In the genomic region with DNA sequence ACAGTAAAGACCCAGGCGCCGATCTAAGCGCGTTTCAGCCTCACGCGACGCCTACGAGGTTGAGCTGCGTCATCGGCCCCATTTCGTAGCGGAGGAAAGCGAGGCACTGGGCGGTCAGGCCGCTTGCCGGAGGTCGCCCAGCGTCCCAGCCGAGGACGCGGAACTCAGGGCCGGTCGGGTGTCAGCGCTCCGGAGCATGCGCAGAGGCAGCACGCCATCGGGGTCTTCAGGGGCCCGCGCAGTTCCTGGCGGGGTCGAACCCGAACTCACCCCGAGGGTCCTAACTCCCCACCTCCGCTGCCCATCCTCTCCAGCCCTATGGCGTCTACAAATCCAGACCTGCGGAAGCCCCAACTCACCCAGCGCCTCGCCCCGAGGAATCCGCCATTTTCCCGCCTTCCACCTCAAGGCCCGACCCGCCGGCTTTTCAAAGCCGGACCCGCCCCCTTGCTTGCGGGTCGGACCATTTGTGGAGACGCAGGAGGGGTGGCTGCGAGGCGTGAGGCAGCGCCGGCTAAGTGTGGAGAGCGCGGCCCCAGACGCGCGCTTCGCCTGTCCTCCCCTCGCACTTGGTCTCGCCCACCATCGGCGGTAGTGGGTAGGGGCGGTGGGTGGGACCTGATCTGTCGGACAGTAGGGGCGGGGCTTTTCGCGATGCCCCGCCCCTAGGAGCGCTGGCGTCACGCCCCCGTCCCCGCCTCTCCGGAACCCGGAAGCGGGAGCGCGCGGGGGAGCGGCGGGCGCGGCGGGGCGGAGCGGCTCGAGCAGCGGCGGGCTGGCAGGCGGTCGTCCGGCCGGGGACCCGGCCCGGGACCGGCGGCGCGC, we compare ENCODE assay signal across 1 cellular context.
A peak's percentile ranks its signal among the peaks of the same experiment; 100 is the strongest.
TF ChIP-seq lines count a peak whose summit lies in the region.

A gene with protein sequence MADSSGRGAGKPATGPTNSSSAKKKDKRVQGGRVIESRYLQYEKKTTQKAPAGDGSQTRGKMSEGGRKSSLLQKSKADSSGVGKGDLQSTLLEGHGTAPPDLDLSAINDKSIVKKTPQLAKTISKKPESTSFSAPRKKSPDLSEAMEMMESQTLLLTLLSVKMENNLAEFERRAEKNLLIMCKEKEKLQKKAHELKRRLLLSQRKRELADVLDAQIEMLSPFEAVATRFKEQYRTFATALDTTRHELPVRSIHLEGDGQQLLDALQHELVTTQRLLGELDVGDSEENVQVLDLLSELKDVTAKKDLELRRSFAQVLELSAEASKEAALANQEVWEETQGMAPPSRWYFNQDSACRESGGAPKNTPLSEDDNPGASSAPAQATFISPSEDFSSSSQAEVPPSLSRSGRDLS (minus strand): TSS at position 418 of the 825 bp plus-strand sequence. CDS start 30 bp downstream, at position 388.
Gene MYO9B (plus strand): TSS at position 743 of the 825 bp plus-strand sequence. CDS start 25,941 bp downstream, outside the sequence.

TF ChIP-seq in HepG2, 621 proteins besides CTCF, POLR2A, EP300 and RAD21 (continued from another document and continues in another):
- TF ChIP-seq, protein P1, sequence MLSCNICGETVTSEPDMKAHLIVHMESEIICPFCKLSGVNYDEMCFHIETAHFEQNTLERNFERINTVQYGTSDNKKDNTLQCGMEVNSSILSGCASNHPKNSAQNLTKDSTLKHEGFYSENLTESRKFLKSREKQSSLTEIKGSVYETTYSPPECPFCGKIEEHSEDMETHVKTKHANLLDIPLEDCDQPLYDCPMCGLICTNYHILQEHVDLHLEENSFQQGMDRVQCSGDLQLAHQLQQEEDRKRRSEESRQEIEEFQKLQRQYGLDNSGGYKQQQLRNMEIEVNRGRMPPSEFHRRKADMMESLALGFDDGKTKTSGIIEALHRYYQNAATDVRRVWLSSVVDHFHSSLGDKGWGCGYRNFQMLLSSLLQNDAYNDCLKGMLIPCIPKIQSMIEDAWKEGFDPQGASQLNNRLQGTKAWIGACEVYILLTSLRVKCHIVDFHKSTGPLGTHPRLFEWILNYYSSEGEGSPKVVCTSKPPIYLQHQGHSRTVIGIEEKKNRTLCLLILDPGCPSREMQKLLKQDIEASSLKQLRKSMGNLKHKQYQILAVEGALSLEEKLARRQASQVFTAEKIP (CRISPR knock-in tag; IDR thresholded peaks at IDR 0.05; ENCODE audit: borderline replicate concordance): no peak
- TF ChIP-seq ZNF12 (CRISPR knock-in tag; IDR thresholded peaks at IDR 0.05): no peak
- TF ChIP-seq ZNF331 (CRISPR knock-in tag; IDR thresholded peaks at IDR 0.05): peak; percentile 55
- peak; percentile 22; the same call in 1 of the 2 replicates for TF ChIP-seq ZNF333 (CRISPR knock-in tag; IDR thresholded peaks at IDR 0.05; ENCODE audit: borderline replicate concordance)
- TF ChIP-seq MYC (CRISPR knock-in tag; IDR thresholded peaks at IDR 0.05; ENCODE audit: borderline replicate concordance): peak; percentile 80; the same call in 1 of the 2 replicates
- no peak for TF ChIP-seq RAD51 (IDR thresholded peaks at IDR 0.05; ENCODE audit: borderline replicate concordance)
- no peak for TF ChIP-seq NCOA1 (CRISPR knock-in tag; IDR thresholded peaks at IDR 0.05)
- TF ChIP-seq TBP (CRISPR knock-in tag; IDR thresholded peaks at IDR 0.05): 0 out of 2 replicates have a peak, but pooled peaks have one; percentile 87
- TF ChIP-seq ZNF574 (CRISPR knock-in tag; IDR thresholded peaks at IDR 0.05): peak; percentile 72; the same call in 1 of the 2 replicates
- TF ChIP-seq, protein P2, sequence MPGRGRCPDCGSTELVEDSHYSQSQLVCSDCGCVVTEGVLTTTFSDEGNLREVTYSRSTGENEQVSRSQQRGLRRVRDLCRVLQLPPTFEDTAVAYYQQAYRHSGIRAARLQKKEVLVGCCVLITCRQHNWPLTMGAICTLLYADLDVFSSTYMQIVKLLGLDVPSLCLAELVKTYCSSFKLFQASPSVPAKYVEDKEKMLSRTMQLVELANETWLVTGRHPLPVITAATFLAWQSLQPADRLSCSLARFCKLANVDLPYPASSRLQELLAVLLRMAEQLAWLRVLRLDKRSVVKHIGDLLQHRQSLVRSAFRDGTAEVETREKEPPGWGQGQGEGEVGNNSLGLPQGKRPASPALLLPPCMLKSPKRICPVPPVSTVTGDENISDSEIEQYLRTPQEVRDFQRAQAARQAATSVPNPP (CRISPR knock-in tag; IDR thresholded peaks at IDR 0.05): 0 out of 2 replicates have a peak, but pooled peaks have one; percentile 24
- TF ChIP-seq MXD4 (CRISPR knock-in tag; IDR thresholded peaks at IDR 0.05): no peak; the same call in none of the 2 replicates
- no peak for TF ChIP-seq ZFP62 (CRISPR knock-in tag; IDR thresholded peaks at IDR 0.05)
- TF ChIP-seq NCOR1 (IDR thresholded peaks at IDR 0.05; ENCODE audit: borderline replicate concordance, low read length): peak; percentile 30; the same call in 1 of the 2 replicates
- peak; percentile 32; the same call in 1 of the 2 replicates for TF ChIP-seq ZNF556 (CRISPR knock-in tag; IDR thresholded peaks at IDR 0.05; ENCODE audit: borderline replicate concordance)
- peak; percentile 60; the same call in 1 of the 2 replicates for TF ChIP-seq KAT7 (CRISPR knock-in tag; IDR thresholded peaks at IDR 0.05; ENCODE audit: borderline replicate concordance)
- peak; percentile 63 for TF ChIP-seq SP2 (CRISPR knock-in tag; IDR thresholded peaks at IDR 0.05)
- peak; percentile 66; the same call in 1 of the 2 replicates for TF ChIP-seq MEIS1 (CRISPR knock-in tag; IDR thresholded peaks at IDR 0.05; ENCODE audit: borderline replicate concordance)
- TF ChIP-seq TCF7 (IDR thresholded peaks at IDR 0.05; ENCODE audit: low read depth): peak; percentile 80
- TF ChIP-seq, protein P3, sequence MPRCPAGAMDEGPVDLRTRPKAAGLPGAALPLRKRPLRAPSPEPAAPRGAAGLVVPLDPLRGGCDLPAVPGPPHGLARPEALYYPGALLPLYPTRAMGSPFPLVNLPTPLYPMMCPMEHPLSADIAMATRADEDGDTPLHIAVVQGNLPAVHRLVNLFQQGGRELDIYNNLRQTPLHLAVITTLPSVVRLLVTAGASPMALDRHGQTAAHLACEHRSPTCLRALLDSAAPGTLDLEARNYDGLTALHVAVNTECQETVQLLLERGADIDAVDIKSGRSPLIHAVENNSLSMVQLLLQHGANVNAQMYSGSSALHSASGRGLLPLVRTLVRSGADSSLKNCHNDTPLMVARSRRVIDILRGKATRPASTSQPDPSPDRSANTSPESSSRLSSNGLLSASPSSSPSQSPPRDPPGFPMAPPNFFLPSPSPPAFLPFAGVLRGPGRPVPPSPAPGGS (CRISPR knock-in tag; IDR thresholded peaks at IDR 0.05): no peak; the same call in 1 of the 2 replicates
- peak; percentile 55; the same call in 1 of the 2 replicates for TF ChIP-seq FOSL2 (CRISPR knock-in tag; IDR thresholded peaks at IDR 0.05)
- TF ChIP-seq, protein P4, sequence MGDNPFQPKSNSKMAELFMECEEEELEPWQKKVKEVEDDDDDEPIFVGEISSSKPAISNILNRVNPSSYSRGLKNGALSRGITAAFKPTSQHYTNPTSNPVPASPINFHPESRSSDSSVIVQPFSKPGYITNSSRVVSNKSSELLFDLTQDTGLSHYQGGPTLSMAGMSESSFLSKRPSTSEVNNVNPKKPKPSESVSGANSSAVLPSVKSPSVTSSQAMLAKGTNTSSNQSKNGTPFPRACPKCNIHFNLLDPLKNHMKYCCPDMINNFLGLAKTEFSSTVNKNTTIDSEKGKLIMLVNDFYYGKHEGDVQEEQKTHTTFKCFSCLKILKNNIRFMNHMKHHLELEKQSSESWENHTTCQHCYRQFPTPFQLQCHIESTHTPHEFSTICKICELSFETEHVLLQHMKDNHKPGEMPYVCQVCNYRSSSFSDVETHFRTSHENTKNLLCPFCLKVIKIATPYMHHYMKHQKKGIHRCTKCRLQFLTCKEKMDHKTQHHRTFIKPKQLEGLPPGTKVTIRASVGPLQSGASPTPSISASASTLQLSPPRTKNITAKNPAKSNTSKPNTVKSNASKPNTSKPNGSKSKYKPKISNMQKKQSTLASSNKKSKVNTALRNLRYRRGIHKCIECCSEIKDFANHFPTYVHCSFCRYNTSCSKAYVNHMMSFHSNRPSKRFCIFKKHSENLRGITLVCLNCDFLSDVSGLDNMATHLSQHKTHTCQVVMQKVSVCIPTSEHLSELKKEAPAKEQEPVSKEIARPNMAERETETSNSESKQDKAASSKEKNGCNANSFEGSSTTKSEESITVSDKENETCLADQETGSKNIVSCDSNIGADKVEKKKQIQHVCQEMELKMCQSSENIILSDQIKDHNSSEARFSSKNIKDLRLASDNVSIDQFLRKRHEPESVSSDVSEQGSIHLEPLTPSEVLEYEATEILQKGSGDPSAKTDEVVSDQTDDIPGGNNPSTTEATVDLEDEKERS (CRISPR knock-in tag; IDR thresholded peaks at IDR 0.05): peak; percentile 57
- TF ChIP-seq HMGA1 (CRISPR knock-in tag; conservative IDR thresholded peaks at IDR 0.05): no peak
- TF ChIP-seq, protein P5, sequence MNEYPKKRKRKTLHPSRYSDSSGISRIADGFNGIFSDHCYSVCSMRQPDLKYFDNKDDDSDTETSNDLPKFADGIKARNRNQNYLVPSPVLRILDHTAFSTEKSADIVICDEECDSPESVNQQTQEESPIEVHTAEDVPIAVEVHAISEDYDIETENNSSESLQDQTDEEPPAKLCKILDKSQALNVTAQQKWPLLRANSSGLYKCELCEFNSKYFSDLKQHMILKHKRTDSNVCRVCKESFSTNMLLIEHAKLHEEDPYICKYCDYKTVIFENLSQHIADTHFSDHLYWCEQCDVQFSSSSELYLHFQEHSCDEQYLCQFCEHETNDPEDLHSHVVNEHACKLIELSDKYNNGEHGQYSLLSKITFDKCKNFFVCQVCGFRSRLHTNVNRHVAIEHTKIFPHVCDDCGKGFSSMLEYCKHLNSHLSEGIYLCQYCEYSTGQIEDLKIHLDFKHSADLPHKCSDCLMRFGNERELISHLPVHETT (CRISPR knock-in tag; conservative IDR thresholded peaks at IDR 0.05): peak; percentile 57; the same call in 1 of the 2 replicates
- no peak for TF ChIP-seq NONO (IDR thresholded peaks at IDR 0.05)
- peak; percentile 87 for TF ChIP-seq NONO (CRISPR knock-in tag; conservative IDR thresholded peaks at IDR 0.05)
- TF ChIP-seq, protein P6, sequence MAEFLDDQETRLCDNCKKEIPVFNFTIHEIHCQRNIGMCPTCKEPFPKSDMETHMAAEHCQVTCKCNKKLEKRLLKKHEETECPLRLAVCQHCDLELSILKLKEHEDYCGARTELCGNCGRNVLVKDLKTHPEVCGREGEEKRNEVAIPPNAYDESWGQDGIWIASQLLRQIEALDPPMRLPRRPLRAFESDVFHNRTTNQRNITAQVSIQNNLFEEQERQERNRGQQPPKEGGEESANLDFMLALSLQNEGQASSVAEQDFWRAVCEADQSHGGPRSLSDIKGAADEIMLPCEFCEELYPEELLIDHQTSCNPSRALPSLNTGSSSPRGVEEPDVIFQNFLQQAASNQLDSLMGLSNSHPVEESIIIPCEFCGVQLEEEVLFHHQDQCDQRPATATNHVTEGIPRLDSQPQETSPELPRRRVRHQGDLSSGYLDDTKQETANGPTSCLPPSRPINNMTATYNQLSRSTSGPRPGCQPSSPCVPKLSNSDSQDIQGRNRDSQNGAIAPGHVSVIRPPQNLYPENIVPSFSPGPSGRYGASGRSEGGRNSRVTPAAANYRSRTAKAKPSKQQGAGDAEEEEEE (CRISPR knock-in tag; IDR thresholded peaks at IDR 0.05; ENCODE audit: borderline replicate concordance): no peak
- TF ChIP-seq ATRX (CRISPR knock-in tag; IDR thresholded peaks at IDR 0.05; ENCODE audit: borderline replicate concordance): no peak
- TF ChIP-seq NFE2L2 (IDR thresholded peaks at IDR 0.05; ENCODE audit: low read length): no peak
- TF ChIP-seq ZNF83 (CRISPR knock-in tag; IDR thresholded peaks at IDR 0.05; ENCODE audit: borderline replicate concordance): 0 out of 2 replicates have a peak, but pooled peaks have one; percentile 82
- TF ChIP-seq ZFP41 (CRISPR knock-in tag; IDR thresholded peaks at IDR 0.05; ENCODE audit: borderline replicate concordance): peak; percentile 75; the same call in 1 of the 2 replicates
- TF ChIP-seq, protein P7, sequence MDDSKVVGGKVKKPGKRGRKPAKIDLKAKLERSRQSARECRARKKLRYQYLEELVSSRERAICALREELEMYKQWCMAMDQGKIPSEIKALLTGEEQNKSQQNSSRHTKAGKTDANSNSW (CRISPR knock-in tag; IDR thresholded peaks at IDR 0.05; ENCODE audit: borderline replicate concordance): no peak
- TF ChIP-seq YEATS2 (CRISPR knock-in tag; IDR thresholded peaks at IDR 0.05; ENCODE audit: borderline replicate concordance): peak; percentile 73; the same call in 1 of the 2 replicates
- TF ChIP-seq ZMYM4 (CRISPR knock-in tag; IDR thresholded peaks at IDR 0.05): peak; percentile 88
- peak; percentile 98 for TF ChIP-seq FOXK2 (IDR thresholded peaks at IDR 0.05)
- TF ChIP-seq, protein P8, sequence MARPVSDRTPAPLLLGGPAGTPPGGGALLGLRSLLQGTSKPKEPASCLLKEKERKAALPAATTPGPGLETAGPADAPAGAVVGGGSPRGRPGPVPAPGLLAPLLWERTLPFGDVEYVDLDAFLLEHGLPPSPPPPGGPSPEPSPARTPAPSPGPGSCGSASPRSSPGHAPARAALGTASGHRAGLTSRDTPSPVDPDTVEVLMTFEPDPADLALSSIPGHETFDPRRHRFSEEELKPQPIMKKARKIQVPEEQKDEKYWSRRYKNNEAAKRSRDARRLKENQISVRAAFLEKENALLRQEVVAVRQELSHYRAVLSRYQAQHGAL (CRISPR knock-in tag; IDR thresholded peaks at IDR 0.05; ENCODE audit: not compliant biosample characterization): no peak
- peak; percentile 87; the same call in 1 of the 2 replicates for TF ChIP-seq ZNF350 (CRISPR knock-in tag; IDR thresholded peaks at IDR 0.05; ENCODE audit: borderline replicate concordance, low read depth)
- no peak for TF ChIP-seq ZNF207 (IDR thresholded peaks at IDR 0.05; ENCODE audit: borderline replicate concordance)
- no peak for TF ChIP-seq NFKBIZ (CRISPR knock-in tag; IDR thresholded peaks at IDR 0.05)
- TF ChIP-seq ZKSCAN5 (CRISPR knock-in tag; IDR thresholded peaks at IDR 0.05): no peak
- TF ChIP-seq KLF9 (CRISPR knock-in tag; IDR thresholded peaks at IDR 0.05; ENCODE audit: low read depth): peak; percentile 43; the same call in 1 of the 2 replicates
- TF ChIP-seq TAF1 (CRISPR knock-in tag; IDR thresholded peaks at IDR 0.05): peak; percentile 95
- no peak for TF ChIP-seq SUZ12 (IDR thresholded peaks at IDR 0.05; ENCODE audit: low read depth, low read length)
- no peak for TF ChIP-seq EED (CRISPR knock-in tag; IDR thresholded peaks at IDR 0.05)
